Comparison of ENCODE assay signal across 14 cellular contexts in genomic region chr7:122304996-122305421, GRCh38. TPM values are rescaled to one million over a fixed set of nuclear protein-coding genes. Genes with fewer than 3 reads are reported as not detected.
A peak's percentile ranks its signal among the peaks of the same experiment; 100 is the strongest.
DNase-seq lines count a peak whose midpoint lies in the region; ATAC-seq and TF ChIP-seq lines count a peak whose summit lies in the region.
"Had no signal": no experiment of that assay in that cellular context is flagged by ENCODE, and none has a peak within 500 bp of the region (broad histone marks: within the 10 kb centered on the region; RNA-seq: fewer than 3 reads in every experiment).

No MANE protein-coding gene starts in this region.

- peaks cover 34% of the 10 kb centered on the region for H3K4me1 Mint-ChIP-seq in neural crest cell

- H2AFZ ChIP-seq in ACC112 (ENCODE audit: low read length, unreplicated experiment): no peak overlapping the region

- peak overlapping the region; percentile 59 for H3K4me3 ChIP-seq in ACC112 (ENCODE audit: low read depth, low read length)
- H3K4me3 ChIP-seq in MG63: peak overlapping the region; percentile 18; the same call in 1 of the 2 replicates

- no peaks in the 10 kb centered on the region for H3K36me3 Mint-ChIP-seq in neural crest cell (ENCODE audit: low read depth)
- H3K36me3 Mint-ChIP-seq: CD8-positive, alpha-beta T cell had no signal

- H3K27ac Mint-ChIP-seq in neural crest cell (ENCODE audit: unreplicated experiment): no peak overlapping the region
- H3K27ac Mint-ChIP-seq: CD8-positive, alpha-beta T cell had no signal

- H3K4me1 ChIP-seq in ACC112 (ENCODE audit: control insufficient read depth, insufficient read depth, low read length, unreplicated experiment): peaks cover 10% of the 10 kb centered on the region

- H3K27ac ChIP-seq in ACC112 (ENCODE audit: low read depth, low read length): no peak overlapping the region

- peaks cover 100% of the 10 kb centered on the region for H3K27me3 ChIP-seq in ACC112 (ENCODE audit: insufficient read depth, low read length)
- H3K27me3 ChIP-seq in MG63: 0 out of 2 replicates have a peak, but pooled peaks cover 3% of the 10 kb centered on the region

- no peaks in the 10 kb centered on the region for H3K79me2 ChIP-seq in ACC112 (ENCODE audit: control insufficient read depth, insufficient read depth, low read length, unreplicated experiment)

- H3K36me3 ChIP-seq in ACC112 (ENCODE audit: insufficient read depth, low read length) (no peaks in the 10 kb centered on the region), MG63 (no peaks in the 10 kb centered on the region)

- TF ChIP-seq CTCF in neural crest cell (conservative IDR thresholded peaks at IDR 0.05): no peak

- no peaks in the 10 kb centered on the region for H3K9me3 Mint-ChIP-seq in neural crest cell
- H3K9me3 Mint-ChIP-seq: CD8-positive, alpha-beta T cell had no signal

- H3K9me3 ChIP-seq in MG63: no peaks in the 10 kb centered on the region

- H3K27me3 Mint-ChIP-seq in neural crest cell (ENCODE audit: low read depth): peaks cover 99% of the 10 kb centered on the region

- H3K4me3 Mint-ChIP-seq in neural crest cell: peak overlapping the region; percentile 40
- H3K4me3 Mint-ChIP-seq: CD8-positive, alpha-beta T cell had no signal

- ATAC-seq in HG02840 (IDR thresholded peaks at IDR 0.05; ENCODE audit: low FRiP score, unreplicated experiment): no peak
- ATAC-seq: CD8-positive, alpha-beta T cell had no signal

- DNase-seq in MG63: no peak
- DNase-seq in fibroblast of gingiva (ENCODE audit: low read depth): peak; percentile 36
- DNase-seq in neural crest cell (ENCODE audit: low read depth, low spot score): no peak
- DNase-seq in activated CD8-positive, alpha-beta memory T cell treated with anti-CD3 and anti-CD28 coated beads for 24 hours: no peak
- DNase-seq in anterior cingulate cortex (lab: John Stamatoyannopoulos, UW): no peak
- DNase-seq in NCI-H1436 (lab: John Stamatoyannopoulos, UW): no peak
- DNase-seq: activated CD4-positive, alpha-beta T cell treated with anti-CD3 and anti-CD28 coated beads for 4 hours; CD8-positive, alpha-beta T cell had no signal

RNA-seq across cellular contexts. Expression of gene FEZF1, which starts 0.5 kb away (rescaled TPM):
- total RNA-seq in MG63 (2014; rRNA removed; shearing (Covaris generic); ENCODE audit: low replicate concordance): not detected in 2 replicates
- total RNA-seq in neural crest cell: not detected in 2 replicates
- total RNA-seq: aorta; CD8-positive, alpha-beta T cell; glomerular endothelial cell; M059J; RPMI7951 had no signal
